ENCODE assay signal across 7 cellular contexts in genomic region chr6:43496370-43497128, GRCh38. TPM values are rescaled to one million over a fixed set of nuclear protein-coding genes. Genes with fewer than 3 reads are reported as not detected.
DNase-seq lines count a peak whose midpoint lies in the region; ATAC-seq and TF ChIP-seq lines count a peak whose summit lies in the region.

No MANE protein-coding gene starts in this region.

- intact Hi-C loops in PC-3 (cut with micrococcal nuclease) (no loop called here), esophagus squamous epithelium (cut with DNase I) (loop anchor here (5.0 kb wide), 1 partner anchor 44 kb away; no protein-coding TSS in a partner anchor)

- peaks cover 3% of the 10 kb centered on the region for H3K4me1 Mint-ChIP-seq in progenitor cell of endocrine pancreas (ENCODE audit: low read depth)

- peak; percentile 33; the same call in 1 of the 2 replicates for ATAC-seq in PC-3
- no peak for ATAC-seq in HG03442 (IDR thresholded peaks at IDR 0.05; ENCODE audit: unreplicated experiment)
- ATAC-seq in HG03139 (IDR thresholded peaks at IDR 0.05; ENCODE audit: unreplicated experiment), result no peak

- H3K27me3 Mint-ChIP-seq in progenitor cell of endocrine pancreas, result no peaks in the 10 kb centered on the region

- 24 to 61% methylated on average over 2 to 6 of the region's 18 CpGs for WGBS in esophagus squamous epithelium, 2 donors

- TF ChIP-seq POLR2A in esophagus squamous epithelium (IDR thresholded peaks at IDR 0.05), result peak in 1 of 4 donors; percentile 13

- TF ChIP-seq CTCF in GM12875 (IDR thresholded peaks at IDR 0.05; ENCODE audit: borderline replicate concordance, insufficient read depth, low read depth, low read length) (peak; percentile 48), PC-3 (conservative IDR thresholded peaks at IDR 0.05; ENCODE audit: low read depth, low read length) (peak; percentile 53), esophagus squamous epithelium (IDR thresholded peaks at IDR 0.05) (peak in 5 of 6 experiments; percentile 45 to 72 (median 68)), progenitor cell of endocrine pancreas (IDR thresholded peaks at IDR 0.05; ENCODE audit: unreplicated experiment) (peak; percentile 47)

- H3K27ac ChIP-seq in PC-3 (ENCODE audit: low read length) (no peak overlapping the region), esophagus squamous epithelium (peak overlapping the region; percentile 47 to 75 (median 64))

- H2AFZ ChIP-seq in PC-3 (ENCODE audit: low read length), result no peak overlapping the region

- no peaks in the 10 kb centered on the region for H3K9me2 ChIP-seq in PC-3 (replicated peaks; ENCODE audit: low read length)

- POLR2A ChIA-PET in PC-3 (lab: Charles Lee; ENCODE audit: unreplicated experiment), result no interaction called here

- H3K4me3 ChIP-seq in GM12875 (ENCODE audit: low read depth, low read length) (no peak overlapping the region), PC-3 (ENCODE audit: low read length) (no peak overlapping the region), esophagus squamous epithelium (no peak overlapping the region)

- H3K4me3 Mint-ChIP-seq in progenitor cell of endocrine pancreas (ENCODE audit: low read depth), result no peak overlapping the region

- H3K4me1 ChIP-seq in PC-3 (ENCODE audit: insufficient read depth, low read length) (peaks cover 4% of the 10 kb centered on the region; the same call in 1 of the 2 replicates), esophagus squamous epithelium (peaks cover 18 to 52% (median 23%) of the 10 kb centered on the region in 3 donors)

- H3F3A ChIP-seq in PC-3 (ENCODE audit: low read length, unreplicated experiment), result no peaks in the 10 kb centered on the region

- H3K4me2 ChIP-seq in PC-3 (ENCODE audit: low read length), result no peak overlapping the region

- peaks cover 7% of the 10 kb centered on the region for H3K36me3 Mint-ChIP-seq in progenitor cell of endocrine pancreas (ENCODE audit: insufficient read depth)

- no TSS peak for BruUV-seq in PC-3 (replicated peaks; lab: Mats Ljungman, UMichigan)

- peaks cover 7% of the 10 kb centered on the region for H3K36me3 ChIP-seq in PC-3 (ENCODE audit: low read depth, low read length)
- peaks cover 18 to 44% (median 25%) of the 10 kb centered on the region in 3 donors for H3K36me3 ChIP-seq in esophagus squamous epithelium

- peaks cover 34% of the 10 kb centered on the region for H3K79me2 ChIP-seq in PC-3 (ENCODE audit: low read length)

- no peak for DNase-seq in PC-3
- no peak for DNase-seq in esophagus squamous epithelium (lab: John Stamatoyannopoulos, UW)
- DNase-seq in progenitor cell of endocrine pancreas (ENCODE audit: low spot score, unreplicated experiment), result no peak
- DNase-seq in NOMO-1 treated with dmso at 0.1 percent for 144 hours (lab: John Stamatoyannopoulos, UW; ENCODE audit: unreplicated experiment), result no peak

- CTCF ChIA-PET in PC-3 (lab: Charles Lee), result no interaction called here

- H3K9me3 ChIP-seq in PC-3 (ENCODE audit: low read length), result no peaks in the 10 kb centered on the region
- H3K9me3 ChIP-seq in esophagus squamous epithelium, result no peaks in the 10 kb centered on the region

- H3K9me3 Mint-ChIP-seq in progenitor cell of endocrine pancreas (ENCODE audit: low read depth), result no peaks in the 10 kb centered on the region

- H3K9ac ChIP-seq in PC-3 (ENCODE audit: low read length), result no peak overlapping the region

- H3K27ac Mint-ChIP-seq in progenitor cell of endocrine pancreas, result no peak overlapping the region

- no peaks in the 10 kb centered on the region for H3K27me3 ChIP-seq in PC-3 (ENCODE audit: low read length)
- peaks cover 0 to 33% (median 0%) of the 10 kb centered on the region in 4 donors for H3K27me3 ChIP-seq in esophagus squamous epithelium

- 0 out of 2 replicates have a peak, but pooled peaks cover 7% of the 10 kb centered on the region for H4K20me1 ChIP-seq in PC-3 (ENCODE audit: low read length)

RNA-seq across cellular contexts. Expression of gene LRRC73, which starts 13.6 kb away (rescaled TPM):
- 0.22 and 0.75 TPM in 2 replicates for total RNA-seq in PC-3 (2014; rRNA removed)
- under 1 TPM in 3 of 4 donors, not detected in 1; 0.38 to 0.83 (median 0.64) TPM for total RNA-seq in esophagus squamous epithelium
- 1.5 and 1.6 TPM in 2 replicates for total RNA-seq in progenitor cell of endocrine pancreas

RNA-seq across cellular contexts. Expression of gene TJAP1, which starts 19.2 kb away (rescaled TPM):
- total RNA-seq in PC-3 (2014; rRNA removed), result 28.5 and 40.0 TPM in 2 replicates
- 10 to 100 TPM in 3 of 4 donors, 1 to 10 TPM in 1; 9.5 to 20.2 (median 10.9) TPM for total RNA-seq in esophagus squamous epithelium
- 64.5 and 65.8 TPM in 2 replicates for total RNA-seq in progenitor cell of endocrine pancreas

RNA-seq across cellular contexts. Expression of gene YIPF3, which starts 20.2 kb away (rescaled TPM):
- total RNA-seq in PC-3 (2014; rRNA removed) (89.7 and 93.9 TPM in 2 replicates), esophagus squamous epithelium (10 to 100 TPM; 50.5 to 73.5 (median 71.8) TPM), progenitor cell of endocrine pancreas (121 and 136 TPM in 2 replicates)

RNA-seq across cellular contexts. Expression of gene POLR1C, which starts 20.3 kb away (rescaled TPM):
- total RNA-seq in PC-3 (2014; rRNA removed), result 61.4 and 69.7 TPM in 2 replicates
- 10 to 100 TPM; 14.7 to 34.3 (median 25.9) TPM for total RNA-seq in esophagus squamous epithelium
- 45.4 and 47.4 TPM in 2 replicates for total RNA-seq in progenitor cell of endocrine pancreas

RNA-seq across cellular contexts. Expression of gene DLK2, which starts 41.2 kb away (rescaled TPM):
- total RNA-seq in PC-3 (2014; rRNA removed) (1.4 and 4.4 TPM in 2 replicates), esophagus squamous epithelium (10 to 100 TPM in 2 of 4 donors, 1 to 10 TPM in 2; 8.3 to 24.8 (median 12.6) TPM), progenitor cell of endocrine pancreas (0.60 and 0.73 TPM in 2 replicates)
